Comparison of ENCODE assay signal across 9 cellular contexts in genomic region chr2:20350753-20351554, GRCh38. TPM values are rescaled to one million over a fixed set of nuclear protein-coding genes. Genes with fewer than 3 reads are reported as not detected.
DNase-seq lines count a peak whose midpoint lies in the region; ATAC-seq, FAIRE-seq and TF ChIP-seq lines count a peak whose summit lies in the region.
"Had no signal": no experiment of that assay in that cellular context is flagged by ENCODE, and none has a peak within 500 bp of the region (broad histone marks: within the 10 kb centered on the region; RNA-seq: fewer than 3 reads in every experiment).

A gene with protein sequence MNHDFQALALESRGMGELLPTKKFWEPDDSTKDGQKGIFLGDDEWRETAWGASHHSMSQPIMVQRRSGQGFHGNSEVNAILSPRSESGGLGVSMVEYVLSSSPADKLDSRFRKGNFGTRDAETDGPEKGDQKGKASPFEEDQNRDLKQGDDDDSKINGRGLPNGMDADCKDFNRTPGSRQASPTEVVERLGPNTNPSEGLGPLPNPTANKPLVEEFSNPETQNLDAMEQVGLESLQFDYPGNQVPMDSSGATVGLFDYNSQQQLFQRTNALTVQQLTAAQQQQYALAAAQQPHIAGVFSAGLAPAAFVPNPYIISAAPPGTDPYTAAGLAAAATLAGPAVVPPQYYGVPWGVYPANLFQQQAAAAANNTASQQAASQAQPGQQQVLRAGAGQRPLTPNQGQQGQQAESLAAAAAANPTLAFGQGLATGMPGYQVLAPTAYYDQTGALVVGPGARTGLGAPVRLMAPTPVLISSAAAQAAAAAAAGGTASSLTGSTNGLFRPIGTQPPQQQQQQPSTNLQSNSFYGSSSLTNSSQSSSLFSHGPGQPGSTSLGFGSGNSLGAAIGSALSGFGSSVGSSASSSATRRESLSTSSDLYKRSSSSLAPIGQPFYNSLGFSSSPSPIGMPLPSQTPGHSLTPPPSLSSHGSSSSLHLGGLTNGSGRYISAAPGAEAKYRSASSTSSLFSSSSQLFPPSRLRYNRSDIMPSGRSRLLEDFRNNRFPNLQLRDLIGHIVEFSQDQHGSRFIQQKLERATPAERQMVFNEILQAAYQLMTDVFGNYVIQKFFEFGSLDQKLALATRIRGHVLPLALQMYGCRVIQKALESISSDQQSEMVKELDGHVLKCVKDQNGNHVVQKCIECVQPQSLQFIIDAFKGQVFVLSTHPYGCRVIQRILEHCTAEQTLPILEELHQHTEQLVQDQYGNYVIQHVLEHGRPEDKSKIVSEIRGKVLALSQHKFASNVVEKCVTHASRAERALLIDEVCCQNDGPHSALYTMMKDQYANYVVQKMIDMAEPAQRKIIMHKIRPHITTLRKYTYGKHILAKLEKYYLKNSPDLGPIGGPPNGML (minus strand): TSS chr2:20350844. CDS start chr2:20327360, 23,484 bp downstream.

- H3K9ac ChIP-seq in keratinocyte (ENCODE audit: control insufficient read depth, extremely low read depth, insufficient read depth, low read length), result peak within 1 kb of the TSS; percentile 98

- DNase-seq in Ammon's horn (ENCODE audit: low spot score) (peak; percentile 94), GM19238 (ENCODE audit: insufficient read length, low spot score) (peak; percentile 88), NCI-H510A (lab: John Stamatoyannopoulos, UW) (peak; percentile 96), cerebellar nuclear complex (lab: John Stamatoyannopoulos, UW) (peak; percentile 69 to 71), keratinocyte (ENCODE audit: low read depth, low spot score) (peak; percentile 70)
- DNase-seq in activated CD4-positive, alpha-beta T cell treated with anti-CD3 and anti-CD28 coated beads for 1 hour, result peak; percentile 95
- peak; percentile 88 to 91 (median 91) for DNase-seq in stimulated activated CD4-positive, alpha-beta T cell treated with anti-CD3 and anti-CD28 coated beads, Interleukin-12 subunit alpha, Interleukin-12 subunit beta, amount 100 ng/mL, for 48 hours (ENCODE audit: low read depth in 2 of 3, low spot score in 1 of 3)

- dilution Hi-C loops in keratinocyte (cut with MboI; ENCODE audit: extremely low pct_ligation_motif_present, low sequenced_read_pairs), result no loop called here

- H3K79me2 ChIP-seq in keratinocyte (ENCODE audit: control insufficient read depth, insufficient read depth, low read length), result peaks cover 45% of the 10 kb centered on the region

- no peaks in the 10 kb centered on the region for H3K9me3 ChIP-seq in keratinocyte (ENCODE audit: control insufficient read depth, low read depth, low read length)

- H3K4me3 ChIP-seq in keratinocyte (ENCODE audit: control insufficient read depth in 2 of 3, extremely low read depth in 1 of 3, insufficient read depth in 2 of 3, low read depth in 1 of 3, low read length in 3 of 3), result peak within 1 kb of the TSS; percentile 80 to 95 (median 89)

- peaks cover 0 to 5% of the 10 kb centered on the region in 2 experiments for H3K36me3 ChIP-seq in keratinocyte (ENCODE audit: control insufficient read depth in 2 of 2, extremely low read depth in 1 of 2, insufficient read depth in 2 of 2, low read length in 2 of 2)

- H3K4me2 ChIP-seq in keratinocyte (ENCODE audit: control insufficient read depth, extremely low read depth, insufficient read depth, low read depth, low read length), result peak within 1 kb of the TSS; percentile 99

- peaks cover 50% of the 10 kb centered on the region for H3K4me1 ChIP-seq in keratinocyte (ENCODE audit: control insufficient read depth, extremely low read depth, insufficient read depth, low read length)

- peaks cover 9% of the 10 kb centered on the region for H4K20me1 ChIP-seq in keratinocyte (ENCODE audit: control insufficient read depth, extremely low read depth, insufficient read depth, low read length)

- peak; percentile 91 for ATAC-seq in HG03439 (IDR thresholded peaks at IDR 0.05; ENCODE audit: unreplicated experiment)

- peak within 1 kb of the TSS; percentile 92 for H2AFZ ChIP-seq in keratinocyte (ENCODE audit: control insufficient read depth, low read length)

- peaks cover 6% of the 10 kb centered on the region for H3K9me1 ChIP-seq in keratinocyte (ENCODE audit: control insufficient read depth, extremely low read depth, insufficient read depth, low read length)

- TF ChIP-seq CTCF in keratinocyte (optimal IDR thresholded peaks at IDR 0.05 in 1 of 3, IDR thresholded peaks at IDR 0.05 in 1 of 3, conservative IDR thresholded peaks at IDR 0.05 in 1 of 3; ENCODE audit: extremely low read depth in 1 of 3, insufficient read depth in 2 of 3, low read length in 3 of 3), result no peak

- peak within 1 kb of the TSS; percentile 97 for H3K27ac ChIP-seq in keratinocyte (ENCODE audit: control insufficient read depth, insufficient read depth, low read length)

- H3K27me3 ChIP-seq in keratinocyte (ENCODE audit: control insufficient read depth, extremely low read depth, insufficient read depth, low read length), result no peaks in the 10 kb centered on the region

- FAIRE-seq in keratinocyte (lab: Jason Lieb, UNC), result no peak
- FAIRE-seq: endometrium had no signal

RNA-seq across cellular contexts. Expression of the gene that starts here (rescaled TPM):
- 30.1 to 47.5 TPM (median 46.5 TPM) in 3 replicates for polyA plus RNA-seq in keratinocyte
- polyA plus RNA-seq in keratinocyte (2011; ENCODE audit: low read depth), result 48.2 TPM
- polyA plus RNA-seq in keratinocyte (2011; cell fraction: cytosol; rRNA removed), result 19.3 and 37.4 TPM in 2 replicates
- polyA plus RNA-seq in keratinocyte (2011; cell fraction: nucleus; rRNA removed), result 37.6 and 46.9 TPM in 2 replicates
- polyA plus RNA-seq in keratinocyte (2012; ENCODE audit: low replicate concordance), result 27.5 and 37.3 TPM in 2 replicates
- 60.6 to 185 TPM (median 170 TPM) in 3 replicates for polyA minus RNA-seq in keratinocyte
- polyA minus RNA-seq in keratinocyte (2011; cell fraction: cytosol; rRNA and poly(A)+ RNA removed), result 51.0 TPM
- polyA minus RNA-seq in keratinocyte (2011; cell fraction: nucleus; rRNA and poly(A)+ RNA removed), result 68.8 and 121 TPM in 2 replicates

Comparison
In these comparisons a context has a peak if more than half of its experiments do, and no peak if none do; other contexts are left out.
1. Peak in every context shown above with its lines: DNase-seq, ATAC-seq, H3K4me3 ChIP-seq and H3K27ac ChIP-seq.